In genomic region chr1:155957411-155957915, GRCh38 we compare ENCODE assay signal across 1 cellular context.
TF ChIP-seq lines count a peak whose summit lies in the region.

No MANE protein-coding gene starts in this region.

TF ChIP-seq in SK-N-SH treated with all-trans-retinoic acid at 6 μM for 48 hours, 23 proteins besides CTCF, POLR2A, EP300 and RAD21 (continued from another document):
- TF ChIP-seq OSR1 (CRISPR knock-in tag; IDR thresholded peaks at IDR 0.05) (no peak), ZNF8 (CRISPR knock-in tag; IDR thresholded peaks at IDR 0.05) (no peak), TOX (CRISPR knock-in tag; IDR thresholded peaks at IDR 0.05; ENCODE audit: borderline replicate concordance) (no peak), PPARA (CRISPR knock-in tag; IDR thresholded peaks at IDR 0.05; ENCODE audit: borderline replicate concordance) (no peak), CSRNP3 (CRISPR knock-in tag; IDR thresholded peaks at IDR 0.05) (no peak), CREB5 (CRISPR knock-in tag; IDR thresholded peaks at IDR 0.05; ENCODE audit: low read depth) (no peak), GLIS3 (CRISPR knock-in tag; IDR thresholded peaks at IDR 0.05) (no peak), ZC3H10 (CRISPR knock-in tag; IDR thresholded peaks at IDR 0.05) (no peak), ARNTL (CRISPR knock-in tag; IDR thresholded peaks at IDR 0.05; ENCODE audit: borderline replicate concordance, low read depth) (no peak), TCF4 (CRISPR knock-in tag; IDR thresholded peaks at IDR 0.05; ENCODE audit: borderline replicate concordance) (no peak), ESRRG (CRISPR knock-in tag; IDR thresholded peaks at IDR 0.05) (no peak), RARB (CRISPR knock-in tag; IDR thresholded peaks at IDR 0.05) (no peak), TSHZ2 (CRISPR knock-in tag; IDR thresholded peaks at IDR 0.05) (no peak), ISL1 (CRISPR knock-in tag; IDR thresholded peaks at IDR 0.05) (no peak)
